Comparison of ENCODE assay signal across 17 cellular contexts in the genomic region with DNA sequence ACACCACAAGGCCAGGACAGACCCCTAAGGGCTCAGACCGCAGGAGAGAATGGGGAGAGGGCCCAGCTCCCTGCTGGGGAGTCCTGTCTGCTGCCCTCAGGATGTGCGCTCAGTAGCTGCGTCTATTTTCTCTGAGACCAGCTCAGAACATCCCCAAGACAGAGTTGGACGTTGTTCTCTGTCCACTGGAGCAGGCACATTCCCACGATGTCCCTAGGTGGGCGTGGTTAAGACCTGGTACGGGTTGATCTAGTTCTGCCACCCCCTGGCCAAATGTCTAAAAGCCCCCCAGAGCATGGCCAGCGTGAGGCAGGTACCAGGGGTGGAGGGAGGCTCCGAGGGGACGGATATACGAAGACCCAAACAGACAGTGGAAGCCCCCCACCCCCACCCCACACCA. TPM values are rescaled to one million over a fixed set of nuclear protein-coding genes. Genes with fewer than 3 reads are reported as not detected.
DNase-seq lines count a peak whose midpoint lies in the region; ATAC-seq, FAIRE-seq and TF ChIP-seq lines count a peak whose summit lies in the region.
"Had no signal": no experiment of that assay in that cellular context is flagged by ENCODE, and none has a peak within 500 bp of the region (broad histone marks: within the 10 kb centered on the region; RNA-seq: fewer than 3 reads in every experiment).

No MANE protein-coding gene starts in this region.

- no peak overlapping the region for H2BK20ac ChIP-seq in H1 (ENCODE audit: low read length)

- DNase-seq in HepG2 (ENCODE audit: low spot score): no peak
- DNase-seq in right lobe of liver: no peak
- DNase-seq in HuH-7 (ENCODE audit: low spot score): peak; percentile 20
- peak in 1 of 2 experiments; percentile 56 for DNase-seq in H1 (ENCODE audit: low read depth in 1 of 2, low spot score in 2 of 2)
- no peak for DNase-seq in anterior cingulate cortex (lab: John Stamatoyannopoulos, UW)
- no peak for DNase-seq in MV-4-11 (lab: John Stamatoyannopoulos, UW)
- DNase-seq in middle frontal gyrus (ENCODE audit: extremely low spot score, low spot score): no peak
- DNase-seq: esophagus squamous epithelium, NCI-H1694 had no signal

- peak overlapping the region; percentile 68; the same call in 1 of the 2 replicates for H2BK12ac ChIP-seq in H1 (ENCODE audit: low read depth, low read length)

- H4K91ac ChIP-seq in H1 (replicated peaks; ENCODE audit: insufficient read length, low read length): peak overlapping the region; percentile 22

- no peak overlapping the region for H2AK5ac ChIP-seq in H1 (ENCODE audit: low read depth, low read length)

- H3K56ac ChIP-seq in H1 (replicated peaks; ENCODE audit: insufficient read length, low read depth, low read length): no peak overlapping the region

- no peak for TF ChIP-seq EP300 in HepG2 (IDR thresholded peaks at IDR 0.05; ENCODE audit: low read depth in 2 of 2, low read length in 2 of 2)
- no peak for TF ChIP-seq EP300 in HepG2 (CRISPR knock-in tag; IDR thresholded peaks at IDR 0.05; ENCODE audit: borderline replicate concordance)
- no peak for TF ChIP-seq EP300 in H1 (IDR thresholded peaks at IDR 0.05; ENCODE audit: borderline replicate concordance in 1 of 2, low read depth in 2 of 2, low read length in 2 of 2)

- CTCF ChIA-PET in HepG2 (lab: Yijun Ruan, JAX; ENCODE audit: low intra/inter-chr PET ratio, low total read pairs) (interaction anchor here (1.1 kb wide), 1 partner anchor 143 kb away, joined by 4 read pairs; no protein-coding TSS in a partner anchor), H1 (lab: Charles Lee; ENCODE audit: partially characterized antibody) (interaction anchor here (0.6 to 6.7 kb wide), 35 partner anchors 8 to 704 kb away, joined by 3 to 54 read pairs (median 3); no protein-coding TSS in a partner anchor)

- peak overlapping the region; percentile 53; the same call in 1 of the 2 replicates for H2BK15ac ChIP-seq in H1 (ENCODE audit: low read length)

- peak; percentile 40 for ATAC-seq in HepG2
- no peak for ATAC-seq in right lobe of liver

- no peak overlapping the region for H3K4me3 ChIP-seq in HepG2 (replicated peaks in 1 of 3; ENCODE audit: insufficient read depth in 1 of 3, low read depth in 2 of 3, low read length in 3 of 3)
- H3K4me3 ChIP-seq in right lobe of liver: no peak overlapping the region
- H3K4me3 ChIP-seq in H1 (ENCODE audit: extremely low read depth in 1 of 4, insufficient read depth in 2 of 4, low read depth in 3 of 4, low read length in 4 of 4): peak overlapping the region in 1 of 4 experiments; percentile 58; a peak in 1 of 8 replicates

- H2BK120ac ChIP-seq in H1 (replicated peaks; ENCODE audit: low read depth, low read length): no peak overlapping the region

- intact Hi-C loops in HepG2 (cut with micrococcal nuclease; ENCODE audit: unreplicated experiment) (loop anchor here (5.0 kb wide), 1 partner anchor 140 kb away; no protein-coding TSS in a partner anchor), right lobe of liver (cut with DNase I) (no loop called here)

- H4K20me1 ChIP-seq in HepG2 (ENCODE audit: insufficient read depth, low read length) (no peaks in the 10 kb centered on the region; the same call in 1 of the 2 replicates), H1 (replicated peaks in 1 of 2; ENCODE audit: control insufficient read depth in 1 of 2, insufficient read depth in 2 of 2, low read length in 2 of 2) (no peaks in the 10 kb centered on the region)

- H4K5ac ChIP-seq in H1 (ENCODE audit: insufficient read length, low read depth, low read length): no peak overlapping the region

- BruUV-seq in HepG2 (replicated peaks; lab: Mats Ljungman, UMichigan): no TSS peak

- no peak for TF ChIP-seq POLR2A in HepG2 (IDR thresholded peaks at IDR 0.05; ENCODE audit: insufficient read depth in 1 of 2, low read depth in 2 of 2, low read length in 2 of 2)
- no peak for TF ChIP-seq POLR2A in right lobe of liver (IDR thresholded peaks at IDR 0.05)
- TF ChIP-seq POLR2A in H1 (IDR thresholded peaks at IDR 0.05; ENCODE audit: control extremely low read depth in 1 of 2, low read depth in 2 of 2, low read length in 2 of 2): no peak

- H3K4me1 ChIP-seq in HepG2 (ENCODE audit: insufficient read depth, low read length) (peaks cover 9% of the 10 kb centered on the region), right lobe of liver (peaks cover 0 to 7% (median 2%) of the 10 kb centered on the region in 4 donors), H1 (replicated peaks in 1 of 4; ENCODE audit: control insufficient read depth in 3 of 4, insufficient read depth in 4 of 4, low read length in 3 of 4) (peaks cover 0 to 12% (median 6%) of the 10 kb centered on the region in 4 experiments; a peak in 5 of 7 replicates)

- no peak overlapping the region for H3K18ac ChIP-seq in H1 (ENCODE audit: extremely low read depth, low read length)

- no peaks in the 10 kb centered on the region for H3K9me3 ChIP-seq in HepG2 (ENCODE audit: low read length)
- H3K9me3 ChIP-seq in right lobe of liver: no peaks in the 10 kb centered on the region
- no peaks in the 10 kb centered on the region for H3K9me3 ChIP-seq in H1 (ENCODE audit: insufficient read depth in 2 of 2, low read depth in 1 of 2, low read length in 1 of 2)
- H3K9me3 ChIP-seq: esophagus squamous epithelium, heart right ventricle, left ventricle myocardium inferior, sigmoid colon, upper lobe of left lung had no signal

- no peaks in the 10 kb centered on the region for H3K79me1 ChIP-seq in H1 (ENCODE audit: low read depth, low read length)

- FAIRE-seq in HepG2 (lab: Jason Lieb, UNC) (no peak), H1 (lab: Jason Lieb, UNC) (peak; percentile 7)
- FAIRE-seq: GM18507 had no signal

- H2AFZ ChIP-seq in HepG2 (ENCODE audit: low read length) (no peak overlapping the region), H1 (ENCODE audit: low read length) (peak overlapping the region; percentile 36; the same call in 1 of the 2 replicates)

- H3K14ac ChIP-seq in H1 (ENCODE audit: insufficient read length): no peak overlapping the region

- H2BK5ac ChIP-seq in H1 (ENCODE audit: low read depth, low read length): no peak overlapping the region

- no peak overlapping the region for H3K4ac ChIP-seq in H1 (replicated peaks; ENCODE audit: insufficient read length, low read depth, low read length)

- H3K9ac ChIP-seq in HepG2 (ENCODE audit: insufficient read depth, low read depth, low read length): no peak overlapping the region
- H3K9ac ChIP-seq in H1 (replicated peaks in 1 of 4; ENCODE audit: extremely low read depth in 1 of 4, low read depth in 3 of 4, low read length in 3 of 4): no peak overlapping the region; a peak in 1 of 7 replicates

- TF ChIP-seq RAD21 in HepG2 (CRISPR knock-in tag; IDR thresholded peaks at IDR 0.05) (no peak), H1 (IDR thresholded peaks at IDR 0.05 in 1 of 2, conservative IDR thresholded peaks at IDR 0.05 in 1 of 2; ENCODE audit: low read depth in 2 of 2, low read length in 2 of 2) (peak in 1 of 2 experiments; percentile 18; a peak in 1 of 4 replicates)

- WGBS in HepG2 (ENCODE audit: low lambda C conversion rate): 9% methylated on average over 9 of the region's 11 CpGs
- 0% methylated on average over 2 of the region's 11 CpGs for WGBS in right lobe of liver (ENCODE audit: insufficient coverage, low coverage, low lambda C conversion rate, missing lambda C conversion rate)
- WGBS in H1 (ENCODE audit: extremely low coverage in 1 of 2, insufficient coverage in 1 of 2, insufficient read length in 1 of 2, insufficient replicate concordance in 2 of 2, low coverage in 1 of 2, low lambda C conversion rate in 2 of 2, missing lambda C conversion rate in 1 of 2), 2 experiments: 46% methylated on average over 11 of the region's 11 CpGs; no CpG with 5 or more reads in 1 of the 2 experiments

- TF ChIP-seq CTCF in HepG2 (CRISPR knock-in tag; IDR thresholded peaks at IDR 0.05) (peak; percentile 37; the same call in 1 of the 2 replicates), right lobe of liver (IDR thresholded peaks at IDR 0.05) (no peak), H1 (IDR thresholded peaks at IDR 0.05; ENCODE audit: control extremely low read depth in 1 of 3, insufficient read depth in 1 of 3, low read depth in 1 of 3, low read length in 3 of 3) (peak in 2 of 3 experiments; percentile 4 to 8; a peak in 2 of 4 replicates)

- peaks cover 6% of the 10 kb centered on the region; the same call in 1 of the 2 replicates for H3K23me2 ChIP-seq in H1 (ENCODE audit: low read depth, low read length)

- H3K79me2 ChIP-seq in HepG2 (ENCODE audit: insufficient read depth, low read length) (no peaks in the 10 kb centered on the region), H1 (ENCODE audit: control insufficient read depth in 1 of 2, insufficient read depth in 2 of 2, low read length in 2 of 2) (no peaks in the 10 kb centered on the region)

- H4K8ac ChIP-seq in H1 (ENCODE audit: extremely low read depth, insufficient read depth, low read length): peak overlapping the region; percentile 28; the same call in 1 of the 2 replicates

- H3K23ac ChIP-seq in H1 (ENCODE audit: insufficient read length): no peak overlapping the region

- H3K27ac ChIP-seq in HepG2 (ENCODE audit: extremely low read length, insufficient read depth, low read length): no peak overlapping the region
- H3K27ac ChIP-seq in right lobe of liver: no peak overlapping the region
- no peak overlapping the region for H3K27ac ChIP-seq in H1 (ENCODE audit: low read depth, low read length)
- H3K27ac ChIP-seq: esophagus squamous epithelium, heart right ventricle, left ventricle myocardium inferior, sigmoid colon, upper lobe of left lung had no signal

- no peaks in the 10 kb centered on the region for H3K36me3 ChIP-seq in HepG2 (replicated peaks in 1 of 2; ENCODE audit: control insufficient read depth in 1 of 2, insufficient read depth in 2 of 2, low read length in 2 of 2)
- H3K36me3 ChIP-seq in right lobe of liver: no peaks in the 10 kb centered on the region
- no peaks in the 10 kb centered on the region for H3K36me3 ChIP-seq in H1 (ENCODE audit: control insufficient read depth in 2 of 4, insufficient read depth in 4 of 4, low read length in 3 of 4)
- H3K36me3 ChIP-seq: esophagus squamous epithelium, heart right ventricle, left ventricle myocardium inferior, sigmoid colon, upper lobe of left lung had no signal

- peaks cover 2 to 61% of the 10 kb centered on the region in 2 experiments for H3K27me3 ChIP-seq in HepG2 (ENCODE audit: control insufficient read depth in 1 of 2, insufficient read depth in 2 of 2, low read length in 2 of 2)
- H3K27me3 ChIP-seq in right lobe of liver: peaks cover 0 to 7% of the 10 kb centered on the region in 2 donors
- peaks cover 0 to 22% (median 18%) of the 10 kb centered on the region in 4 experiments; a peak in 6 of 7 replicates for H3K27me3 ChIP-seq in H1 (replicated peaks in 1 of 4; ENCODE audit: control insufficient read depth in 3 of 4, extremely low read depth in 1 of 4, insufficient read depth in 3 of 4, low read length in 3 of 4)

- in situ Hi-C loops in HepG2 (cut with HindIII; ENCODE audit: extremely low pct_ligation_motif_present, low pct_unique_long_range_greater_than_20kb): no loop called here

- POLR2A ChIA-PET in HepG2 (lab: Yijun Ruan, JAX): no interaction called here
- POLR2A ChIA-PET in H1 (lab: Charles Lee; ENCODE audit: partially characterized antibody): interaction anchor here (1.0 to 1.2 kb wide), 2 partner anchors 13 to 55 kb away, joined by 3 read pairs; no protein-coding TSS in a partner anchor

- H3K4me2 ChIP-seq in HepG2 (ENCODE audit: low read depth, low read length): peak overlapping the region; percentile 60; the same call in 1 of the 2 replicates
- peak overlapping the region; percentile 47 to 76 for H3K4me2 ChIP-seq in H1 (ENCODE audit: insufficient read depth in 1 of 2, low read depth in 2 of 2, low read length in 2 of 2)

RNA-seq across cellular contexts. Expression of gene CALB2, which starts 0.8 kb away (rescaled TPM):
- total RNA-seq in HepG2 (2016; rRNA removed; fragmentation: Illumina TruSeq; extraction: Trizol) (0.22 and 0.40 TPM in 2 replicates), right lobe of liver (not detected)
- not detected in 2 replicates for total RNA-seq in HepG2 (2016; cell fraction: cytosol; rRNA removed; fragmentation: Illumina TruSeq; extraction: Trizol; ENCODE audit: low read depth)
- total RNA-seq in HepG2 (2016; cell fraction: insoluble cytoplasmic fraction; rRNA removed; fragmentation: Illumina TruSeq; extraction: Trizol): 0.19 TPM in 1 of 2 replicates, not detected in the other
- total RNA-seq in HepG2 (2016; cell fraction: membrane; rRNA removed; fragmentation: Illumina TruSeq; extraction: Trizol): 0.22 TPM in 1 of 2 replicates, not detected in the other
- total RNA-seq in HepG2 (2016; cell fraction: nucleus; rRNA removed; fragmentation: Illumina TruSeq; extraction: Trizol): not detected in 2 replicates
- polyA plus RNA-seq in HepG2 (2011; rRNA removed) (0.20 and 0.37 TPM in 2 replicates), H1 (2011; rRNA removed) (2.6 and 3.3 TPM in 2 replicates)
- 0.12 and 0.18 TPM in 2 replicates for polyA plus RNA-seq in HepG2 (2011; cell fraction: cytosol; rRNA removed)
- 0.17 TPM in 1 of 2 replicates, not detected in the other for polyA plus RNA-seq in HepG2 (2011; cell fraction: nucleus; rRNA removed)
- 0.13 TPM in 1 of 2 replicates, not detected in the other for polyA plus RNA-seq in HepG2 (2012)
- polyA plus RNA-seq in HepG2 (2016; cell fraction: cytosol; fragmentation: Illumina TruSeq; extraction: Trizol; ENCODE audit: low read depth): 0.14 and 0.27 TPM in 2 replicates
- 0.28 and 0.53 TPM in 2 replicates for polyA plus RNA-seq in HepG2 (2016; cell fraction: insoluble cytoplasmic fraction; fragmentation: Illumina TruSeq; extraction: Trizol; ENCODE audit: low read depth)
- 0.15 and 0.26 TPM in 2 replicates for polyA plus RNA-seq in HepG2 (2016; cell fraction: membrane; fragmentation: Illumina TruSeq; extraction: Trizol; ENCODE audit: low read depth)
- polyA plus RNA-seq in HepG2 (2016; cell fraction: nucleus; fragmentation: Illumina TruSeq; extraction: Trizol; ENCODE audit: insufficient read depth, low read depth): 0.79 TPM in 1 of 2 replicates, not detected in the other
- not detected in 2 replicates for polyA minus RNA-seq in HepG2 (2011; rRNA and poly(A)+ RNA removed; ENCODE audit: low replicate concordance)
- not detected in 2 replicates for polyA minus RNA-seq in HepG2 (2011; cell fraction: cytosol; rRNA and poly(A)+ RNA removed)
- polyA minus RNA-seq in HepG2 (2011; cell fraction: nucleus; rRNA and poly(A)+ RNA removed): not detected in 2 replicates
- 1.9 and 2.7 TPM in 2 replicates for total RNA-seq in H1 (2021; fragmentation: NEBNext Ultra II Directional; extraction: Animal tissue kit (Norgen Biotek cat#: 25700))
- polyA plus RNA-seq in H1 (2011; cell fraction: cytosol; rRNA removed): 2.9 TPM
- polyA plus RNA-seq in H1 (2011; cell fraction: nucleus; rRNA removed): 2.2 TPM
- polyA plus RNA-seq in H1 (2012, experiment 1 of 2): 2.5 to 3.9 TPM (median 3.6 TPM) in 4 replicates
- 3.7 TPM for polyA plus RNA-seq in H1 (2012, experiment 2 of 2)
- polyA plus RNA-seq in H1 (2013, experiment 1 of 2): 3.5 TPM
- 2.7 TPM for polyA plus RNA-seq in H1 (2013, experiment 2 of 2)
- 2.3 and 2.5 TPM in 2 replicates for polyA minus RNA-seq in H1 (2011; rRNA and poly(A)+ RNA removed)
- not detected for polyA minus RNA-seq in H1 (2011; cell fraction: cytosol; rRNA and poly(A)+ RNA removed)
- polyA minus RNA-seq in H1 (2011; cell fraction: nucleus; rRNA and poly(A)+ RNA removed): 0.50 TPM
- total RNA-seq: activated CD8-positive, alpha-beta T cell treated with anti-CD3 and anti-CD28 coated beads, Interleukin-2, amount 10 ng/mL, durations not matched to agents 7 days and 5 days; CD8-positive, alpha-beta memory T cell; naive thymus-derived CD4-positive, alpha-beta T cell had no signal
- polyA plus RNA-seq: CD8-positive, alpha-beta memory T cell; naive thymus-derived CD4-positive, alpha-beta T cell had no signal

Comparison
In these comparisons a context has a peak if more than half of its experiments do, and no peak if none do; other contexts are left out.
1. CTCF ChIP-seq: peak in HepG2 (single experiment) and H1 (2 of 3); none in right lobe of liver (0 of 4).
2. Of the 41 proteins assayed by ChIP-seq in both HepG2 and H1: peak only in HepG2: none; only in H1: none; in both: CTCF; in neither: 38; mixed calls (peak in some experiments, not most) for 2.